12 cellular contexts compared by ENCODE assay signal in the genomic region with DNA sequence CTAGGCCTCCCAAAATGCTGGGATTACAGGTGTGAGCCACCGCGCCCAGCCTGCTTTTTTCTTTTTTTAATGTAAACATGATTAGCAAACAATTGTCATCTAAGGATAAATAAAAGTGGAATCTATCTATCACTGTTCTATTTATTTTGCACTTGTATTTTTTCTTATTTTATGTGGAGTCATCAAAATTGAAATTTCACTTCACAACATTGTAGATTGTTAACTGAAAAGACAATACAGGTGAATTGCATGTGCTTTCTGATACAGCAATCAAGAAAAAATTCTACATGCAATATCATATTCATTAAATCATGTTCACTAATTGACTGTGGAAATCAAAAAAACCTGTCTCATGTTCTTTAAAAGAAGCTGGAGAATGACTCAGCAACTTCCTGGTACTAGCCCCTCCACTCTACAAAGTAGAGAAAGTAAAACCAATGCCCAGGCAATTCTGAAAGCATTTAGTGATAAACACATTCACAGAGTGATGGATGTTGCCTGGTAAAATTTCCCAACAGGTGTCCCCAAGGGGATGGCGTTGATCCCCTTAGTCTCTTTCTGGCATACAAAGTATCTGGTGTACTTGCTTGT. TPM values are rescaled to one million over a fixed set of nuclear protein-coding genes. Genes with fewer than 3 reads are reported as not detected.
DNase-seq lines count a peak whose midpoint lies in the region; ATAC-seq and TF ChIP-seq lines count a peak whose summit lies in the region.
"Had no signal": no experiment of that assay in that cellular context is flagged by ENCODE, and none has a peak within 500 bp of the region (broad histone marks: within the 10 kb centered on the region; RNA-seq: fewer than 3 reads in every experiment).

No MANE protein-coding gene starts in this region.

- no peak overlapping the region for H3K4me3 ChIP-seq in endodermal cell (ENCODE audit: low read length)
- H3K4me3 ChIP-seq: coronary artery had no signal

- no peak overlapping the region for H3K9ac ChIP-seq in endodermal cell (ENCODE audit: extremely low read depth, low read length, poor library complexity, severe bottlenecking)

- H3K27ac ChIP-seq in endodermal cell (ENCODE audit: low read depth, low read length) = no peak overlapping the region
- H3K27ac ChIP-seq: coronary artery had no signal

- H3K9me3 Mint-ChIP-seq in endodermal cell (peaks cover 1% of the 10 kb centered on the region), glutamatergic neuron (ENCODE audit: unreplicated experiment) (no peaks in the 10 kb centered on the region)
- peaks cover 0 to 2% of the 10 kb centered on the region in 2 donors for H3K9me3 Mint-ChIP-seq in stimulated activated naive B cell treated with anti-CD40 and anti-IgM and Interleukin-4, amounts not matched to agents 10 μg/mL and 1 μg/mL and 100 μg/mL, for 72 hours

- no peaks in the 10 kb centered on the region for H3K27me3 ChIP-seq in endodermal cell (ENCODE audit: control insufficient read depth, insufficient read depth, low read length, poor library complexity, severe bottlenecking)

- ATAC-seq in GM18907 (IDR thresholded peaks at IDR 0.05; ENCODE audit: unreplicated experiment) (peak; percentile 83), HG03460 (IDR thresholded peaks at IDR 0.05; ENCODE audit: unreplicated experiment) (peak; percentile 73)
- ATAC-seq in stimulated activated naive B cell treated with anti-CD40 and anti-IgM and Interleukin-4, amounts not matched to agents 10 μg/mL and 1 μg/mL and 100 μg/mL, for 72 hours (replicated peaks) = no peak

- no peaks in the 10 kb centered on the region for H3K36me3 ChIP-seq in endodermal cell (ENCODE audit: control insufficient read depth, insufficient read depth, low read length)

- H3K36me3 Mint-ChIP-seq in endodermal cell (ENCODE audit: low read depth) (no peaks in the 10 kb centered on the region), glutamatergic neuron (ENCODE audit: unreplicated experiment) (no peaks in the 10 kb centered on the region)
- no peaks in the 10 kb centered on the region for H3K36me3 Mint-ChIP-seq in stimulated activated naive B cell treated with anti-CD40 and anti-IgM and Interleukin-4, amounts not matched to agents 10 μg/mL and 1 μg/mL and 100 μg/mL, for 72 hours

- no peaks in the 10 kb centered on the region for H3K27me3 Mint-ChIP-seq in endodermal cell (ENCODE audit: insufficient read depth)
- H3K27me3 Mint-ChIP-seq in glutamatergic neuron (ENCODE audit: unreplicated experiment) = no peaks in the 10 kb centered on the region
- H3K27me3 Mint-ChIP-seq in stimulated activated naive B cell treated with anti-CD40 and anti-IgM and Interleukin-4, amounts not matched to agents 10 μg/mL and 1 μg/mL and 100 μg/mL, for 72 hours = no peaks in the 10 kb centered on the region

- no peaks in the 10 kb centered on the region for H3K4me1 ChIP-seq in endodermal cell (ENCODE audit: control insufficient read depth, insufficient read depth, low read length)

- 91 to 100% methylated on average over 1 to 2 of the region's 3 CpGs for WGBS in endodermal cell (ENCODE audit: insufficient coverage in 1 of 2, insufficient read length in 1 of 2), 2 experiments

- TF ChIP-seq CTCF in endodermal cell (conservative IDR thresholded peaks at IDR 0.05) (no peak), glutamatergic neuron (IDR thresholded peaks at IDR 0.05; ENCODE audit: partially characterized antibody, unreplicated experiment) (no peak)

- DNase-seq in H4 (ENCODE audit: low spot score) (peak; percentile 6), endodermal cell (peak; percentile 45), NCI-H524 treated with DMSO at 0.1 percent for 48 hours (lab: John Stamatoyannopoulos, UW) (no peak), NCI-H2029 treated with DMSO at 0.1 percent for 48 hours (lab: John Stamatoyannopoulos, UW) (no peak), glutamatergic neuron (no peak)
- no peak for DNase-seq in stimulated activated naive B cell treated with anti-CD40 and anti-IgM and Interleukin-4, amounts not matched to agents 10 μg/mL and 1 μg/mL and 100 μg/mL, for 72 hours
- DNase-seq: activated CD4-positive, CD25-positive, alpha-beta regulatory T cell treated with anti-CD3 and anti-CD28 coated beads, Interleukin-2, amount 50 U/mL, for 72 hours; NCI-H2081; SHP77 had no signal

- H3K4me3 Mint-ChIP-seq in endodermal cell (no peak overlapping the region), glutamatergic neuron (ENCODE audit: unreplicated experiment) (no peak overlapping the region)
- H3K4me3 Mint-ChIP-seq in stimulated activated naive B cell treated with anti-CD40 and anti-IgM and Interleukin-4, amounts not matched to agents 10 μg/mL and 1 μg/mL and 100 μg/mL, for 72 hours = no peak overlapping the region

- no peaks in the 10 kb centered on the region for H3K9me3 ChIP-seq in endodermal cell (ENCODE audit: control insufficient read depth, low read length)

- peak overlapping the region; percentile 42 for H3K27ac Mint-ChIP-seq in endodermal cell
- no peak overlapping the region for H3K27ac Mint-ChIP-seq in glutamatergic neuron (ENCODE audit: unreplicated experiment)
- H3K27ac Mint-ChIP-seq in stimulated activated naive B cell treated with anti-CD40 and anti-IgM and Interleukin-4, amounts not matched to agents 10 μg/mL and 1 μg/mL and 100 μg/mL, for 72 hours = no peak overlapping the region

- H3K4me1 Mint-ChIP-seq in endodermal cell = peaks cover 8% of the 10 kb centered on the region
- no peaks in the 10 kb centered on the region for H3K4me1 Mint-ChIP-seq in glutamatergic neuron (ENCODE audit: low read depth, unreplicated experiment)
- no peaks in the 10 kb centered on the region for H3K4me1 Mint-ChIP-seq in stimulated activated naive B cell treated with anti-CD40 and anti-IgM and Interleukin-4, amounts not matched to agents 10 μg/mL and 1 μg/mL and 100 μg/mL, for 72 hours

RNA-seq across cellular contexts. Expression of a gene that starts 10.7 kb away (rescaled TPM):
- total RNA-seq in H4 (2014; rRNA removed; shearing (Covaris generic)) = not detected in 2 replicates
- total RNA-seq in endodermal cell (1 to 10 TPM in 1 of 2 donors, under 1 TPM in 1; 0.22 to 1.2 TPM), glutamatergic neuron (ENCODE audit: unreplicated experiment) (not detected)
- polyA plus RNA-seq in endodermal cell (2013, experiment 1 of 2) = 0.32 TPM
- 0.25 TPM for polyA plus RNA-seq in endodermal cell (2013, experiment 2 of 2)

RNA-seq across cellular contexts. Expression of a gene that starts 37.5 kb away (rescaled TPM):
- total RNA-seq in H4 (2014; rRNA removed; shearing (Covaris generic)) = not detected in 2 replicates
- total RNA-seq in endodermal cell (not detected), glutamatergic neuron (ENCODE audit: unreplicated experiment) (not detected)
- not detected for polyA plus RNA-seq in endodermal cell (2013, experiment 1 of 2)
- polyA plus RNA-seq in endodermal cell (2013, experiment 2 of 2) = not detected

Comparison
In these comparisons a context has a peak if more than half of its experiments do, and no peak if none do; other contexts are left out.
1. ATAC-seq: peak in GM18907 (single experiment) and HG03460 (single experiment); none in stimulated activated naive B cell treated with anti-CD40 and anti-IgM and Interleukin-4, amounts not matched to agents 10 μg/mL and 1 μg/mL and 100 μg/mL, for 72 hours (0 of 2).
2. DNase-seq: peak in H4 (single experiment) and endodermal cell (single experiment); none in NCI-H524 treated with DMSO at 0.1 percent for 48 hours (single experiment), NCI-H2029 treated with DMSO at 0.1 percent for 48 hours (single experiment), glutamatergic neuron (single experiment) and stimulated activated naive B cell treated with anti-CD40 and anti-IgM and Interleukin-4, amounts not matched to agents 10 μg/mL and 1 μg/mL and 100 μg/mL, for 72 hours (single experiment).